Comparison of ENCODE assay signal across 21 cellular contexts in genomic region chr3:167184511-167184910, GRCh38.
DNase-seq lines count a peak whose midpoint lies in the region; ATAC-seq and TF ChIP-seq lines count a peak whose summit lies in the region.
"Had no signal": no experiment of that assay in that cellular context is flagged by ENCODE, and none has a peak within 500 bp of the region (broad histone marks: within the 10 kb centered on the region; RNA-seq: fewer than 3 reads in every experiment).

No MANE protein-coding gene starts in this region.

- intact Hi-C loops in HCT116 (cut with micrococcal nuclease) = no loop called here

- peak; percentile 39 to 60 (median 53); a peak in 5 of 6 replicates for TF ChIP-seq CTCF in HCT116 (IDR thresholded peaks at IDR 0.05 in 2 of 3, conservative IDR thresholded peaks at IDR 0.05 in 1 of 3; ENCODE audit: borderline replicate concordance in 1 of 3, insufficient read depth in 1 of 3, low read depth in 2 of 3, low read length in 2 of 3)
- TF ChIP-seq CTCF in epithelial cell of proximal tubule (conservative IDR thresholded peaks at IDR 0.05; ENCODE audit: low read depth, low read length) = peak; percentile 51
- TF ChIP-seq CTCF in neural progenitor cell (IDR thresholded peaks at IDR 0.05) = peak; percentile 45

- H3K4me3 ChIP-seq in HCT116 (replicated peaks in 1 of 2; ENCODE audit: low read depth in 1 of 2, low read length in 2 of 2) (no peak overlapping the region), epithelial cell of proximal tubule (ENCODE audit: low read depth, low read length) (no peak overlapping the region), neural progenitor cell (no peak overlapping the region)
- H3K4me3 ChIP-seq: ascending aorta, heart right ventricle, right atrium auricular region, testis had no signal

- H3K36me3 ChIP-seq in HCT116 (ENCODE audit: control insufficient read depth in 1 of 2, insufficient read depth in 2 of 2, low read length in 2 of 2) (no peaks in the 10 kb centered on the region), neural progenitor cell (no peaks in the 10 kb centered on the region)
- H3K36me3 ChIP-seq: ascending aorta, heart right ventricle, right atrium auricular region had no signal

- DNase-seq in HCT116 (ENCODE audit: low read depth, low spot score) (no peak), OCI-M1 (lab: John Stamatoyannopoulos, UW) (peak; percentile 18), epithelial cell of proximal tubule (ENCODE audit: low read depth) (no peak), neural progenitor cell (ENCODE audit: low spot score) (peak; percentile 39), middle frontal gyrus (ENCODE audit: extremely low spot score, low spot score) (no peak)
- DNase-seq in activated naive CD4-positive, alpha-beta T cell treated with Interleukin-2 at 50 U/mL for 16 hours = no peak
- DNase-seq: activated CD4-positive, alpha-beta memory T cell treated with anti-CD3 and anti-CD28 coated beads for 36 hours; activated naive CD4-positive, alpha-beta T cell treated with anti-CD3 and anti-CD28 coated beads, Interleukin-2, amount 10 ng/mL, durations not matched to agents 7 days and 5 days; activated T-cell treated with anti-CD3 and anti-CD28 coated beads, Interleukin-2, amount 50 U/mL, for 1 hour; heart right ventricle; NCI-H1105 treated with DMSO at 0.1 percent for 48 hours; NCI-H2171; NCI-H774; T-cell; testis had no signal

- POLR2A ChIA-PET in HCT116 (lab: Charles Lee) = no interaction called here

- no peaks in the 10 kb centered on the region for H3K4me1 ChIP-seq in HCT116 (ENCODE audit: control insufficient read depth in 1 of 2, insufficient read depth in 2 of 2, low read length in 2 of 2)
- no peaks in the 10 kb centered on the region for H3K4me1 ChIP-seq in neural progenitor cell
- H3K4me1 ChIP-seq: ascending aorta, heart right ventricle, right atrium auricular region, testis had no signal

- no peaks in the 10 kb centered on the region for H3K27me3 Mint-ChIP-seq in neural progenitor cell (ENCODE audit: insufficient read depth, low read depth)
- H3K27me3 Mint-ChIP-seq: activated CD4-positive, alpha-beta memory T cell treated with anti-CD3 and anti-CD28 coated beads for 36 hours; activated naive CD4-positive, alpha-beta T cell treated with anti-CD3 and anti-CD28 coated beads, Interleukin-2, amount 10 ng/mL, durations not matched to agents 7 days and 5 days; B cell; T-cell had no signal

- TF ChIP-seq POLR2A in HCT116 (IDR thresholded peaks at IDR 0.05; ENCODE audit: borderline replicate concordance, extremely low read depth, insufficient read depth, insufficient read length) = no peak

- BruUV-seq in HCT116 (replicated peaks; lab: Mats Ljungman, UMichigan) = no TSS peak

- H3K9me2 ChIP-seq in HCT116 (ENCODE audit: insufficient read depth) = no peaks in the 10 kb centered on the region

- H4K20me1 ChIP-seq in HCT116 (ENCODE audit: insufficient read depth) = no peaks in the 10 kb centered on the region
- H4K20me1 ChIP-seq in neural progenitor cell (ENCODE audit: low read depth) = no peaks in the 10 kb centered on the region

- no peaks in the 10 kb centered on the region for H3K36me3 Mint-ChIP-seq in neural progenitor cell
- H3K36me3 Mint-ChIP-seq: activated CD4-positive, alpha-beta memory T cell treated with anti-CD3 and anti-CD28 coated beads for 36 hours; activated naive CD4-positive, alpha-beta T cell treated with anti-CD3 and anti-CD28 coated beads, Interleukin-2, amount 10 ng/mL, durations not matched to agents 7 days and 5 days; stimulated activated effector memory CD8-positive, alpha-beta T cell treated with anti-CD3 and anti-CD28 coated beads, Interleukin-12 subunit alpha, Interleukin-12 subunit beta, amount 100 ng/mL, for 72 hours; T-cell had no signal

- H3K9me3 ChIP-seq in HCT116 (ENCODE audit: control insufficient read depth in 1 of 2, insufficient read depth in 1 of 2, low read depth in 1 of 2, low read length in 2 of 2) = no peaks in the 10 kb centered on the region
- H3K9me3 ChIP-seq in neural progenitor cell (ENCODE audit: low read depth) = no peaks in the 10 kb centered on the region
- H3K9me3 ChIP-seq: ascending aorta, heart right ventricle, right atrium auricular region, testis had no signal

- H3K27ac ChIP-seq in HCT116 (ENCODE audit: low read depth, low read length) (no peak overlapping the region), neural progenitor cell (no peak overlapping the region)
- H3K27ac ChIP-seq: ascending aorta, heart right ventricle, KMS-11, right atrium auricular region, testis had no signal

- peak; percentile 40 for TF ChIP-seq RAD21 in HCT116 (IDR thresholded peaks at IDR 0.05; ENCODE audit: low read depth)

- no peaks in the 10 kb centered on the region for H3F3A ChIP-seq in neural progenitor cell (ENCODE audit: low read depth)

- no peak overlapping the region for H2AFZ ChIP-seq in HCT116 (ENCODE audit: low read depth, low read length, poor library complexity, severe bottlenecking)
- no peak overlapping the region for H2AFZ ChIP-seq in neural progenitor cell (replicated peaks)

- no peak overlapping the region for H3K4me3 Mint-ChIP-seq in neural progenitor cell
- H3K4me3 Mint-ChIP-seq: activated CD4-positive, alpha-beta memory T cell treated with anti-CD3 and anti-CD28 coated beads for 36 hours; activated naive CD4-positive, alpha-beta T cell treated with anti-CD3 and anti-CD28 coated beads, Interleukin-2, amount 10 ng/mL, durations not matched to agents 7 days and 5 days; B cell; stimulated activated effector memory CD8-positive, alpha-beta T cell treated with anti-CD3 and anti-CD28 coated beads, Interleukin-12 subunit alpha, Interleukin-12 subunit beta, amount 100 ng/mL, for 72 hours; T-cell had no signal

- no peaks in the 10 kb centered on the region for H3K4me1 Mint-ChIP-seq in neural progenitor cell
- H3K4me1 Mint-ChIP-seq: activated naive CD4-positive, alpha-beta T cell treated with anti-CD3 and anti-CD28 coated beads, Interleukin-2, amount 10 ng/mL, durations not matched to agents 7 days and 5 days; B cell; stimulated activated effector memory CD8-positive, alpha-beta T cell treated with anti-CD3 and anti-CD28 coated beads, Interleukin-12 subunit alpha, Interleukin-12 subunit beta, amount 100 ng/mL, for 72 hours; T-cell had no signal

- CTCF ChIA-PET in HCT116 (lab: Charles Lee) = no interaction called here

- H3K27ac Mint-ChIP-seq in neural progenitor cell = no peak overlapping the region
- H3K27ac Mint-ChIP-seq: activated CD4-positive, alpha-beta memory T cell treated with anti-CD3 and anti-CD28 coated beads for 36 hours; activated naive CD4-positive, alpha-beta T cell treated with anti-CD3 and anti-CD28 coated beads, Interleukin-2, amount 10 ng/mL, durations not matched to agents 7 days and 5 days; B cell; stimulated activated effector memory CD8-positive, alpha-beta T cell treated with anti-CD3 and anti-CD28 coated beads, Interleukin-12 subunit alpha, Interleukin-12 subunit beta, amount 100 ng/mL, for 72 hours; T-cell had no signal

- no peaks in the 10 kb centered on the region for H3K79me2 ChIP-seq in HCT116 (ENCODE audit: insufficient read depth, low read length)
- no peaks in the 10 kb centered on the region for H3K79me2 ChIP-seq in neural progenitor cell (ENCODE audit: low read depth)

- H3K4me2 ChIP-seq in HCT116 (ENCODE audit: low read length) = no peak overlapping the region
- no peak overlapping the region for H3K4me2 ChIP-seq in neural progenitor cell
- H3K4me2 ChIP-seq: KMS-11 had no signal

- no peak overlapping the region for H3K9ac ChIP-seq in HCT116 (ENCODE audit: low read length)
- H3K9ac ChIP-seq in neural progenitor cell = no peak overlapping the region
- H3K9ac ChIP-seq: KMS-11 had no signal

- H3K9me3 Mint-ChIP-seq in neural progenitor cell = no peaks in the 10 kb centered on the region
- H3K9me3 Mint-ChIP-seq: activated CD4-positive, alpha-beta memory T cell treated with anti-CD3 and anti-CD28 coated beads for 36 hours had no signal

- ATAC-seq in HCT116 (peak; percentile 91), GM18519 (IDR thresholded peaks at IDR 0.05; ENCODE audit: low FRiP score, unreplicated experiment) (no peak)
- ATAC-seq: heart right ventricle; stimulated activated effector memory CD8-positive, alpha-beta T cell treated with anti-CD3 and anti-CD28 coated beads, Interleukin-12 subunit alpha, Interleukin-12 subunit beta, amount 100 ng/mL, for 72 hours; T-cell had no signal

- RAD21 ChIA-PET in HCT116 (lab: Charles Lee; ENCODE audit: low non-redundant PET in 1 of 2, low total read pairs in 2 of 2, uncharacterized antibody in 2 of 2, unreplicated experiment in 2 of 2) = no interaction called here

- H3K27me3 ChIP-seq in HCT116 (ENCODE audit: insufficient read depth, low read length) (no peaks in the 10 kb centered on the region), neural progenitor cell (no peaks in the 10 kb centered on the region)
- H3K27me3 ChIP-seq: ascending aorta, heart right ventricle, right atrium auricular region, testis had no signal

TF ChIP-seq in HCT116, 20 proteins besides CTCF, POLR2A, EP300 and RAD21 (continues in another document):
- TF ChIP-seq JUND (IDR thresholded peaks at IDR 0.05) = no peak
- TF ChIP-seq ZFX (IDR thresholded peaks at IDR 0.05) = no peak
- TF ChIP-seq EZH2phosphoT487 (IDR thresholded peaks at IDR 0.05; ENCODE audit: borderline replicate concordance) = no peak
- TF ChIP-seq ATF3 (IDR thresholded peaks at IDR 0.05) = no peak

Comparison
In these comparisons a context has a peak if more than half of its experiments do, and no peak if none do; other contexts are left out.
1. DNase-seq: peak in OCI-M1 (single experiment) and neural progenitor cell (single experiment); none in HCT116 (single experiment), epithelial cell of proximal tubule (single experiment), activated naive CD4-positive, alpha-beta T cell treated with Interleukin-2 at 50 U/mL for 16 hours (single experiment) and middle frontal gyrus (single experiment).
2. Peak in every context shown above with its lines, with median percentiles within 50 percentile points of each other: CTCF ChIP-seq.